In genomic region chr1:61391730-61392129, GRCh38 we compare ENCODE assay signal across 12 cellular contexts.
"Had no signal": no experiment of that assay in that cellular context is flagged by ENCODE, and none has a peak within 500 bp of the region (broad histone marks: within the 10 kb centered on the region; RNA-seq: fewer than 3 reads in every experiment).

No MANE protein-coding gene starts in this region.

- H3K4me3 ChIP-seq: heart right ventricle, smooth muscle cell had no signal

- H3K27me3 ChIP-seq: heart right ventricle had no signal

- ATAC-seq: activated T-helper 17 cell treated with anti-CD3 and anti-CD28 coated beads, Interleukin-2, amount 50 U/mL, for 72 hours; left lobe of liver; natural killer cell; right cardiac atrium; WTC11 had no signal

- H3K27ac ChIP-seq: heart right ventricle had no signal

- DNase-seq: activated CD4-positive, alpha-beta T cell treated with anti-CD3 and anti-CD28 coated beads for 48 hours; activated CD8-positive, alpha-beta memory T cell treated with anti-CD3 and anti-CD28 coated beads for 24 hours; activated naive CD4-positive, alpha-beta T cell treated with anti-CD3 and anti-CD28 coated beads for 36 hours; effector CD8-positive, alpha-beta T cell; heart right ventricle; natural killer cell; nucleus accumbens; right cardiac atrium had no signal
